ENCODE assay signal across 18 cellular contexts in the genomic region with DNA sequence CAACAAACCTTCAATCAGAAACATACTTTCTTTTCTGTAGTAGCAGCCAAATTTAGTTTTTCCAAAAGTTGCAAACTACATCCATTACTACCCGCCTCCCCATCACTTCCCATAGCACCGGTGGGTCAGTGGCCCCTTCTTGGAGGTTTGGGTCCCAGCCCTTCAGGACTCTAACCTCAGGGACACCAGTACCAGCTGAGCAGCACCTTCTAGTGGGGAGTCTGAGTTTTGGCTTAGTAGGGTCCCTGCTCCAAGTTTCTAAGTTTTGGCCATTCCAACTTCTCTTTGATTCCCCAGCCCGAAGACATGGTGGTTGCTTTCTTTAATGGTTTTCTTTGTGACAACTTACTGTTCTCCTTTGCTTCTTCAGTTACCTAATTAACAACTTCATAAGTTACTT.
DNase-seq lines count a peak whose midpoint lies in the region; ATAC-seq and TF ChIP-seq lines count a peak whose summit lies in the region.
"Had no signal": no experiment of that assay in that cellular context is flagged by ENCODE, and none has a peak within 500 bp of the region (broad histone marks: within the 10 kb centered on the region; RNA-seq: fewer than 3 reads in every experiment).

No MANE protein-coding gene starts in this region.

- no peak for ATAC-seq in GM18868 (IDR thresholded peaks at IDR 0.05; ENCODE audit: unreplicated experiment)
- ATAC-seq in HG03565 (IDR thresholded peaks at IDR 0.05; ENCODE audit: unreplicated experiment), result no peak

- H3K36me3 ChIP-seq in A673 (ENCODE audit: insufficient read depth, low read length, poor library complexity, severe bottlenecking) (no peaks in the 10 kb centered on the region), H7 (replicated peaks; ENCODE audit: control insufficient read depth, insufficient read depth, low read length) (no peaks in the 10 kb centered on the region), WERI-Rb-1 (no peaks in the 10 kb centered on the region)

- CTCF ChIA-PET in A673 (lab: Charles Lee) (no interaction called here), HEK293T (lab: Yijun Ruan, JAX) (no interaction called here)

- POLR2A ChIA-PET in A673 (lab: Charles Lee; ENCODE audit: low non-redundant PET) (no interaction called here), HEK293T (lab: Yijun Ruan, JAX) (no interaction called here)

- H3K9me3 ChIP-seq in A673 (ENCODE audit: low read depth, low read length, poor library complexity, severe bottlenecking), result no peaks in the 10 kb centered on the region
- H3K9me3 ChIP-seq in WERI-Rb-1 (ENCODE audit: severe bottlenecking), result no peaks in the 10 kb centered on the region

- no TSS peak for BruUV-seq in A673 (replicated peaks; lab: Mats Ljungman, UMichigan)

- H3K27ac ChIP-seq in A673 (ENCODE audit: low read depth, low read length, poor library complexity, severe bottlenecking) (no peak overlapping the region), WERI-Rb-1 (no peak overlapping the region)
- H3K27ac ChIP-seq: PC-9, RWPE1 had no signal

- no peak for DNase-seq in A673 (ENCODE audit: low spot score)
- DNase-seq in H7, result peak; percentile 15
- no peak for DNase-seq in WERI-Rb-1
- DNase-seq in fibroblast of pulmonary artery (ENCODE audit: low read depth), result no peak
- DNase-seq in HEK293T (ENCODE audit: extremely low spot score), result no peak
- DNase-seq in pons (ENCODE audit: low spot score), result no peak
- DNase-seq: 8988T, DMS153, GF-D8, KG1, NCI-H1436, NCI-H2029, NCI-H2171, NCI-H526, PC-9 had no signal

- H3K4me3 ChIP-seq in A673 (ENCODE audit: low read depth, low read length, poor library complexity, severe bottlenecking), result no peak overlapping the region
- H3K4me3 ChIP-seq in H7 (ENCODE audit: insufficient read depth, low read depth, low read length), result no peak overlapping the region
- H3K4me3 ChIP-seq in WERI-Rb-1 (ENCODE audit: low read depth, low read length), result no peak overlapping the region
- H3K4me3 ChIP-seq in fibroblast of pulmonary artery (replicated peaks; ENCODE audit: low read depth, low read length), result no peak overlapping the region
- H3K4me3 ChIP-seq: PC-9 had no signal

- H3K4me1 ChIP-seq in A673 (ENCODE audit: insufficient read depth, low read length, poor library complexity, severe bottlenecking), result peaks cover 20% of the 10 kb centered on the region

- H3K27me3 ChIP-seq in A673 (replicated peaks; ENCODE audit: insufficient read depth, low read depth, low read length, poor library complexity), result no peaks in the 10 kb centered on the region
- H3K27me3 ChIP-seq in H7 (ENCODE audit: control insufficient read depth, insufficient read depth, low read length), result no peaks in the 10 kb centered on the region
- no peaks in the 10 kb centered on the region for H3K27me3 ChIP-seq in WERI-Rb-1 (ENCODE audit: insufficient read depth, low read depth, severe bottlenecking)

- TF ChIP-seq CTCF in A673 (conservative IDR thresholded peaks at IDR 0.05; ENCODE audit: low read depth, low read length), result 0 out of 2 replicates have a peak, but pooled peaks have one; percentile 21
- TF ChIP-seq CTCF in WERI-Rb-1 (IDR thresholded peaks at IDR 0.05; ENCODE audit: low read depth, low read length), result peak; percentile 31
- TF ChIP-seq CTCF in fibroblast of pulmonary artery (IDR thresholded peaks at IDR 0.05; ENCODE audit: low read length, missing control alignments), result peak; percentile 6

- intact Hi-C loops in A673 (cut with micrococcal nuclease; ENCODE audit: unreplicated experiment), result no loop called here

TF ChIP-seq in HEK293T, 16 proteins besides CTCF, POLR2A, EP300 and RAD21:
- TF ChIP-seq NFRKB (IDR thresholded peaks at IDR 0.05) (no peak), ZNF384 (IDR thresholded peaks at IDR 0.05) (no peak), FOXK2 (IDR thresholded peaks at IDR 0.05) (no peak), SP1 (IDR thresholded peaks at IDR 0.05) (no peak), ELF4 (IDR thresholded peaks at IDR 0.05) (no peak), TARDBP (IDR thresholded peaks at IDR 0.05) (no peak), BHLHE40 (IDR thresholded peaks at IDR 0.05; ENCODE audit: borderline replicate concordance) (no peak)
